ENCODE assay signal across 18 cellular contexts in genomic region chr7:36898186-36898585, GRCh38.
DNase-seq lines count a peak whose midpoint lies in the region; ATAC-seq, FAIRE-seq and TF ChIP-seq lines count a peak whose summit lies in the region.
"Had no signal": no experiment of that assay in that cellular context is flagged by ENCODE, and none has a peak within 500 bp of the region (broad histone marks: within the 10 kb centered on the region; RNA-seq: fewer than 3 reads in every experiment).

No MANE protein-coding gene starts in this region.

- no peaks in the 10 kb centered on the region for H3K36me3 Mint-ChIP-seq in Caco-2 (ENCODE audit: insufficient read depth, unreplicated experiment)

- H3K36me3 ChIP-seq in Caco-2 (ENCODE audit: control insufficient read depth, insufficient read depth, low read length) (no peaks in the 10 kb centered on the region), liver (ENCODE audit: control insufficient read depth in 4 of 4, insufficient read depth in 3 of 4, low read depth in 1 of 4, low read length in 3 of 4) (peaks cover 0 to under 1% (median 0%) of the 10 kb centered on the region in 4 donors)

- H3K9me3 Mint-ChIP-seq in Caco-2 (ENCODE audit: unreplicated experiment) = peaks cover 50% of the 10 kb centered on the region

- H3K27me3 Mint-ChIP-seq in Caco-2 (ENCODE audit: insufficient read depth, unreplicated experiment) = no peaks in the 10 kb centered on the region
- H3K27me3 Mint-ChIP-seq: CD4-positive, alpha-beta memory T cell had no signal

- peak; percentile 5 to 9 for TF ChIP-seq RAD21 in liver (IDR thresholded peaks at IDR 0.05)

- H3K9me3 ChIP-seq in Caco-2 (peaks cover 16% of the 10 kb centered on the region), liver (ENCODE audit: control insufficient read depth in 4 of 4, low read length in 3 of 4) (no peaks in the 10 kb centered on the region)

- peak overlapping the region; percentile 83 for H3K27ac Mint-ChIP-seq in Caco-2 (ENCODE audit: unreplicated experiment)

- CTCF ChIA-PET in Caco-2 (lab: Charles Lee) = interaction anchor here (1.0 to 1.6 kb wide), 2 partner anchors 52 to 73 kb away, joined by 3 to 5 read pairs; no protein-coding TSS in a partner anchor

- H3K9ac ChIP-seq in liver (ENCODE audit: low read depth in 1 of 2, low read length in 2 of 2) = no peak overlapping the region
- H3K9ac ChIP-seq: GM23248 had no signal

- 37% methylated on average over 5 of the region's 5 CpGs for WGBS in liver

- H3K4me1 Mint-ChIP-seq in Caco-2 (ENCODE audit: low read depth, unreplicated experiment) = peaks cover 27% of the 10 kb centered on the region

- H3K4me3 Mint-ChIP-seq in Caco-2 (ENCODE audit: unreplicated experiment) = peak overlapping the region; percentile 26
- H3K4me3 Mint-ChIP-seq: CD4-positive, alpha-beta memory T cell had no signal

- H3K27me3 ChIP-seq in Caco-2 (replicated peaks; ENCODE audit: control insufficient read depth, insufficient read depth, low read length) (no peaks in the 10 kb centered on the region), liver (ENCODE audit: control insufficient read depth in 4 of 4, insufficient read depth in 4 of 4, low read length in 3 of 4) (no peaks in the 10 kb centered on the region)

- intact Hi-C loops in Caco-2 (cut with micrococcal nuclease; ENCODE audit: unreplicated experiment) = loop anchor here (2.0 kb wide), 2 partner anchors 39 to 73 kb away; no protein-coding TSS in a partner anchor

- ATAC-seq in HG03565 (IDR thresholded peaks at IDR 0.05; ENCODE audit: unreplicated experiment) = no peak

- TF ChIP-seq CTCF in Caco-2 (IDR thresholded peaks at IDR 0.05; ENCODE audit: insufficient read depth in 1 of 2, low read depth in 1 of 2, low read length in 1 of 2, severe bottlenecking in 1 of 2, unreplicated experiment in 1 of 2) (no peak), liver (IDR thresholded peaks at IDR 0.05; ENCODE audit: low read depth, low read length, missing input control) (no peak)

- DNase-seq in Caco-2 = no peak
- DNase-seq in iPS-NIHi7 (ENCODE audit: extremely low spot score) = no peak
- no peak for DNase-seq in A172 (ENCODE audit: low spot score)
- DNase-seq: C1 segment of cervical spinal cord; CD4-positive, alpha-beta memory T cell; COR-L47; DMS153; DND-41; GM23248; H7; HCEC 1CT had no signal

- no TSS peak for BruUV-seq in Caco-2 (replicated peaks; lab: Mats Ljungman, UMichigan)

- POLR2A ChIA-PET in Caco-2 (lab: Charles Lee) = no interaction called here

- H3K4me1 ChIP-seq in Caco-2 = peaks cover 19% of the 10 kb centered on the region
- H3K4me1 ChIP-seq in liver (ENCODE audit: control insufficient read depth in 4 of 4, insufficient read depth in 4 of 4, low read length in 3 of 4) = peaks cover 5 to 49% (median 41%) of the 10 kb centered on the region in 4 donors

- no peak overlapping the region for H3K4me3 ChIP-seq in Caco-2 (ENCODE audit: low read depth, low read length)
- H3K4me3 ChIP-seq in liver (ENCODE audit: low read depth in 1 of 3, low read length in 3 of 3) = no peak overlapping the region
- H3K4me3 ChIP-seq: GM23248 had no signal

- no peak overlapping the region for H3K27ac ChIP-seq in liver (ENCODE audit: low read depth in 1 of 2, low read length in 2 of 2)
- H3K27ac ChIP-seq: 22Rv1, GM23248 had no signal

- peak; percentile 82 for FAIRE-seq in islet of Langerhans (lab: Jason Lieb, UNC)
- FAIRE-seq: G401.6, GM19239, H1 had no signal

TF ChIP-seq in liver, 16 proteins besides CTCF, POLR2A, EP300 and RAD21:
- TF ChIP-seq, protein P1, sequence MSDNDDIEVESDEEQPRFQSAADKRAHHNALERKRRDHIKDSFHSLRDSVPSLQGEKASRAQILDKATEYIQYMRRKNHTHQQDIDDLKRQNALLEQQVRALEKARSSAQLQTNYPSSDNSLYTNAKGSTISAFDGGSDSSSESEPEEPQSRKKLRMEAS (IDR thresholded peaks at IDR 0.05) = no peak
- TF ChIP-seq HNF4A (conservative IDR thresholded peaks at IDR 0.05) (peak; percentile 47 to 49), HNF4G (IDR thresholded peaks at IDR 0.05) (no peak), RXRA (IDR thresholded peaks at IDR 0.05) (peak in 1 of 2 donors; percentile 41), YY1 (IDR thresholded peaks at IDR 0.05) (peak; percentile 36)
TF ChIP-seq in liver: peak in this region for 3.
